In the genomic region with DNA sequence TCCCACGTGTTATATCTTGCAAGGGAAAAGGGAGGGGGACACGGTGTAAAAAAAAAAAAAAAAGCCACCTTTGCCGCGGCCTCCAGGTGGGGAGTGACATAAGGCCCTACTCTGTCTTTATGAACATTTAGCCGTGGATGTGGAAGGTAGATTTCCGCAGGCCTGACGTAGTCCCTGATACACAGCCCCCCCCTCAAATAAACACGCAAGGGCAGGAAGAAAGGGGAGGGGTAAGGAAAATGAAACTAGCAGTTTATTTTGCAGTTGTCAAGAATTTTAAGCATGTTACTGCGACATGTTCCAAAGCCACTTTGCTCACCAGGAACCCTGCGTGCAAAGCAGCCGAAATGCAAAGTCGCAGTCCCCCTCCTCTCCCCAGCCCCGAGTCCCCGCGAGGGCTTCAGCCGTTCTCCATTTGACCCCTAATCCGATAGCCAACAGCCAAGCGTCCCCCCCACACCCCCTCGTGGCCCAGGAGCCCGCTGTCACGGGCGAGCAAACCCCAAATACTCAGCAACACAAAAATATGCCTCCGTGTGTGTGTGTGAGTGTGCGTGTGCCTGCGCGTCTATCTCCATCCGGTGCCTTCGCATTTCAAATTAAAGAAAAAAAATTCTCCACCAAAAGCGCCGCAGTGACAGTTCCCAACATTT, we compare ENCODE assay signal across 8 cellular contexts. TPM values are rescaled to one million over a fixed set of nuclear protein-coding genes. Genes with fewer than 3 reads are reported as not detected.
A peak's percentile ranks its signal among the peaks of the same experiment; 100 is the strongest.
DNase-seq lines count a peak whose midpoint lies in the region; ATAC-seq and TF ChIP-seq lines count a peak whose summit lies in the region.

No MANE protein-coding gene starts in this region.

- H3K4me1 ChIP-seq in A673 (ENCODE audit: insufficient read depth, low read length, poor library complexity, severe bottlenecking) = peaks cover 66% of the 10 kb centered on the region
- H3K4me1 ChIP-seq in suprapubic skin = peaks cover 78% of the 10 kb centered on the region

- H3K27me3 Mint-ChIP-seq in activated naive CD8-positive, alpha-beta T cell treated with anti-CD3 and anti-CD28 coated beads, Interleukin-2, amount 50 U/mL, for 24 hours = peaks cover 27% of the 10 kb centered on the region

- peak overlapping the region; percentile 88 for H3K4me3 Mint-ChIP-seq in activated naive CD8-positive, alpha-beta T cell treated with anti-CD3 and anti-CD28 coated beads, Interleukin-2, amount 50 U/mL, for 24 hours

- POLR2A ChIA-PET in A673 (lab: Charles Lee; ENCODE audit: low non-redundant PET) = interaction anchor here (0.6 to 1.3 kb wide), 4 partner anchors 12 to 63 kb away, joined by 3 to 8 read pairs (median 4); no protein-coding TSS in a partner anchor

- CTCF ChIA-PET in A673 (lab: Charles Lee) = interaction anchor here (0.5 to 0.6 kb wide), 2 partner anchors 64 to 96 kb away, joined by 3 to 5 read pairs; no protein-coding TSS in a partner anchor

- H3K27ac ChIP-seq in A673 (ENCODE audit: low read depth, low read length, poor library complexity, severe bottlenecking) = peak overlapping the region; percentile 87
- H3K27ac ChIP-seq in suprapubic skin = peak overlapping the region; percentile 96

- DNase-seq in A673 (ENCODE audit: low spot score) (no peak), left colon (peak; percentile 39 to 61), suprapubic skin (ENCODE audit: low spot score in 2 of 2) (no peak), KG1 (lab: John Stamatoyannopoulos, UW) (no peak)
- DNase-seq in Jurkat, Clone E6-1 (ENCODE audit: low read depth, low spot score) = no peak
- DNase-seq in activated naive CD8-positive, alpha-beta T cell treated with anti-CD3 and anti-CD28 coated beads, Interleukin-2, amount 50 U/mL, for 24 hours = peak; percentile 16
- no peak for DNase-seq in NK-92 treated with Interleukin-12 subunit alpha and Interleukin-12 subunit beta, amount 100 ng/mL, for 24 hours (lab: John Stamatoyannopoulos, UW)

- H3K9me3 Mint-ChIP-seq in activated naive CD8-positive, alpha-beta T cell treated with anti-CD3 and anti-CD28 coated beads, Interleukin-2, amount 50 U/mL, for 24 hours = no peaks in the 10 kb centered on the region

- TF ChIP-seq CTCF in A673 (conservative IDR thresholded peaks at IDR 0.05; ENCODE audit: low read depth, low read length) (no peak), suprapubic skin (IDR thresholded peaks at IDR 0.05) (no peak)

- peaks cover 5% of the 10 kb centered on the region for H3K36me3 Mint-ChIP-seq in activated naive CD8-positive, alpha-beta T cell treated with anti-CD3 and anti-CD28 coated beads, Interleukin-2, amount 50 U/mL, for 24 hours (ENCODE audit: low read depth)

- peaks cover 32% of the 10 kb centered on the region for H3K27me3 ChIP-seq in A673 (replicated peaks; ENCODE audit: insufficient read depth, low read depth, low read length, poor library complexity)
- peaks cover 30% of the 10 kb centered on the region for H3K27me3 ChIP-seq in suprapubic skin

- H3K4me1 Mint-ChIP-seq in activated naive CD8-positive, alpha-beta T cell treated with anti-CD3 and anti-CD28 coated beads, Interleukin-2, amount 50 U/mL, for 24 hours = peaks cover 51% of the 10 kb centered on the region

- no peak for TF ChIP-seq POLR2A in suprapubic skin (IDR thresholded peaks at IDR 0.05)

- intact Hi-C loops in A673 (cut with micrococcal nuclease; ENCODE audit: unreplicated experiment) (loop anchor here (5.0 to 10.0 kb wide), 2 partner anchors 46 to 93 kb away; no protein-coding TSS in a partner anchor), left colon (cut with DNase I, micrococcal nuclease) (loop anchor here in 1 of 2 donors (5.0 kb wide), 1 partner anchor 36 kb away; no protein-coding TSS in a partner anchor)

- under 1% methylated on average over 23 of the region's 30 CpGs for WGBS in suprapubic skin

- H3K4me3 ChIP-seq in A673 (ENCODE audit: low read depth, low read length, poor library complexity, severe bottlenecking) (peak overlapping the region; percentile 59), suprapubic skin (peak overlapping the region; percentile 87)
- H3K4me3 ChIP-seq in Jurkat, Clone E6-1 (ENCODE audit: low read length) = peak overlapping the region; percentile 86

- no peak for ATAC-seq in activated naive CD8-positive, alpha-beta T cell treated with anti-CD3 and anti-CD28 coated beads, Interleukin-2, amount 50 U/mL, for 24 hours
- ATAC-seq in left colon (no peak), HG03378 (IDR thresholded peaks at IDR 0.05; ENCODE audit: unreplicated experiment) (no peak)

- peak overlapping the region; percentile 86 for H3K27ac Mint-ChIP-seq in activated naive CD8-positive, alpha-beta T cell treated with anti-CD3 and anti-CD28 coated beads, Interleukin-2, amount 50 U/mL, for 24 hours

- H3K36me3 ChIP-seq in A673 (ENCODE audit: insufficient read depth, low read length, poor library complexity, severe bottlenecking) = peaks cover 23% of the 10 kb centered on the region
- H3K36me3 ChIP-seq in suprapubic skin = peaks cover 20% of the 10 kb centered on the region

- BruUV-seq in A673 (replicated peaks; lab: Mats Ljungman, UMichigan) = TSS peak; percentile 38

- H3K9me3 ChIP-seq in A673 (ENCODE audit: low read depth, low read length, poor library complexity, severe bottlenecking) = no peaks in the 10 kb centered on the region
- H3K9me3 ChIP-seq in suprapubic skin = no peaks in the 10 kb centered on the region

- TF ChIP-seq EP300 in suprapubic skin (IDR thresholded peaks at IDR 0.05) = no peak

RNA-seq across cellular contexts. Expression of a gene that starts 1.2 kb away (rescaled TPM):
- total RNA-seq in A673 (2021) (42.6 and 45.5 TPM in 2 replicates), left colon (10 to 100 TPM; 12.1 to 14.5 TPM), suprapubic skin (10 to 100 TPM; 33.0 to 47.7 (median 38.0) TPM)
- polyA plus RNA-seq in Jurkat, Clone E6-1 (2012; ENCODE audit: insufficient read depth, insufficient read length) = 28.7 TPM

RNA-seq across cellular contexts. Expression of a gene that starts 41.1 kb away (rescaled TPM):
- total RNA-seq in A673 (2021) (24.5 and 27.0 TPM in 2 replicates), left colon (1 to 10 TPM; 4.0 to 6.5 TPM), suprapubic skin (1 to 10 TPM; 2.3 to 6.4 (median 3.1) TPM)
- polyA plus RNA-seq in Jurkat, Clone E6-1 (2012; ENCODE audit: insufficient read depth, insufficient read length) = 17.0 TPM

Comparison
In these comparisons a context has a peak if more than half of its experiments do, and no peak if none do; other contexts are left out.
1. DNase-seq: peak in activated naive CD8-positive, alpha-beta T cell treated with anti-CD3 and anti-CD28 coated beads, Interleukin-2, amount 50 U/mL, for 24 hours (single experiment) and left colon (2 of 2); none in A673 (single experiment), Jurkat, Clone E6-1 (single experiment), suprapubic skin (0 of 2), KG1 (single experiment) and NK-92 treated with Interleukin-12 subunit alpha and Interleukin-12 subunit beta, amount 100 ng/mL, for 24 hours (single experiment).
2. Peak in every context shown above with its lines, with median percentiles within 50 percentile points of each other: H3K4me3 ChIP-seq.